Comparison of ENCODE assay signal across 16 cellular contexts in genomic region chr15:67383903-67384302, GRCh38.
DNase-seq lines count a peak whose midpoint lies in the region; ATAC-seq, FAIRE-seq and TF ChIP-seq lines count a peak whose summit lies in the region.
"Had no signal": no experiment of that assay in that cellular context is flagged by ENCODE, and none has a peak within 500 bp of the region (broad histone marks: within the 10 kb centered on the region; RNA-seq: fewer than 3 reads in every experiment).

No MANE protein-coding gene starts in this region.

- no peak for DNase-seq in AG09319 (ENCODE audit: extremely low read depth, low read depth)
- peak; percentile 19 for DNase-seq in IMR-90
- DNase-seq in astrocyte (ENCODE audit: low read depth) = no peak
- DNase-seq in hepatocyte (ENCODE audit: low spot score) = no peak
- no peak for DNase-seq in GDM1 (lab: John Stamatoyannopoulos, UW)
- DNase-seq in KG1 (lab: John Stamatoyannopoulos, UW) = no peak
- no peak for DNase-seq in LoVo (ENCODE audit: low spot score)
- DNase-seq: activated CD4-positive, alpha-beta T cell treated with anti-CD3 and anti-CD28 coated beads, Interleukin-2, amount 50 U/mL, for 1 hour; activated effector memory CD4-positive, alpha-beta T cell treated with anti-CD3 and anti-CD28 coated beads, Interleukin-2, amount 50 U/mL, for 16 hours; CD4-positive, alpha-beta memory T cell; NCI-H2029; stimulated activated CD4-positive, alpha-beta T cell treated with anti-CD3 and anti-CD28 coated beads, Interleukin-4, amount 100 ng/mL, for 4 hours; stimulated activated naive CD4-positive, alpha-beta T cell treated with Interleukin-2 at 50 U/mL for 16 hours had no signal

- no peak overlapping the region for H4K91ac ChIP-seq in IMR-90 (ENCODE audit: insufficient read depth, low read depth, low read length)

- H3K27me3 ChIP-seq in IMR-90 (ENCODE audit: control insufficient read depth, insufficient read depth, low read length) = peaks cover 22% of the 10 kb centered on the region
- no peaks in the 10 kb centered on the region for H3K27me3 ChIP-seq in astrocyte (ENCODE audit: insufficient read depth, low read length)
- H3K27me3 ChIP-seq in hepatocyte = no peaks in the 10 kb centered on the region

- no peak overlapping the region for H3K18ac ChIP-seq in IMR-90 (ENCODE audit: low read depth, low read length)

- H3K4me3 Mint-ChIP-seq in astrocyte (ENCODE audit: unreplicated experiment) = no peak overlapping the region
- H3K4me3 Mint-ChIP-seq: CD4-positive, alpha-beta memory T cell; T-helper 1 cell treated with Interleukin-12 subunit alpha and Interleukin-12 subunit beta and Interleukin-4 antibody, amounts not matched to agents 30 μg/mL and 1 μg/mL, for 36 hours had no signal

- POLR2A ChIA-PET in IMR-90 (lab: Charles Lee; ENCODE audit: unreplicated experiment) = no interaction called here

- H3K27ac ChIP-seq in IMR-90 (ENCODE audit: insufficient read depth, low read length) (no peak overlapping the region), astrocyte (ENCODE audit: low read depth, low read length) (no peak overlapping the region), hepatocyte (no peak overlapping the region)

- H3K4me3 ChIP-seq in IMR-90 (ENCODE audit: insufficient read depth, low read depth, low read length) (no peak overlapping the region), astrocyte (ENCODE audit: insufficient read depth, low read depth, low read length) (no peak overlapping the region), hepatocyte (no peak overlapping the region)

- no peak overlapping the region for H4K8ac ChIP-seq in IMR-90 (ENCODE audit: low read depth in 2 of 2, low read length in 2 of 2)

- H2AFZ ChIP-seq in IMR-90 (replicated peaks; ENCODE audit: low read length, poor library complexity) = no peak overlapping the region
- H2AFZ ChIP-seq in astrocyte (ENCODE audit: low read depth, low read length) = no peak overlapping the region
- no peak overlapping the region for H2AFZ ChIP-seq in hepatocyte

- no peaks in the 10 kb centered on the region for H3K9me2 ChIP-seq in hepatocyte (replicated peaks; ENCODE audit: insufficient read depth)

- dilution Hi-C loops in IMR-90 (cut with HindIII; ENCODE audit: low sequenced_read_pairs, unreplicated experiment) = no loop called here

- WGBS in IMR-90 (ENCODE audit: extremely low coverage in 2 of 2, insufficient read length in 1 of 2), 2 experiments = no CpG with 5 or more reads among the region's 1 CpG
- WGBS in hepatocyte (ENCODE audit: low lambda C conversion rate, missing lambda C conversion rate) = 84% methylated on average over 1 of the region's 1 CpG

- no peak overlapping the region for H2AK5ac ChIP-seq in IMR-90 (ENCODE audit: low read depth, low read length)

- H4K20me1 ChIP-seq in IMR-90 (ENCODE audit: insufficient read depth, low read length) = no peaks in the 10 kb centered on the region
- H4K20me1 ChIP-seq in astrocyte (ENCODE audit: insufficient read depth, low read length) = no peaks in the 10 kb centered on the region
- H4K20me1 ChIP-seq in hepatocyte (ENCODE audit: insufficient read depth, poor library complexity, severe bottlenecking) = no peaks in the 10 kb centered on the region

- H3K79me2 ChIP-seq in astrocyte (ENCODE audit: insufficient read depth, low read length) (no peaks in the 10 kb centered on the region), hepatocyte (no peaks in the 10 kb centered on the region)

- no peaks in the 10 kb centered on the region for H3K4me1 Mint-ChIP-seq in astrocyte (ENCODE audit: low read depth, unreplicated experiment)
- H3K4me1 Mint-ChIP-seq: CD4-positive, alpha-beta memory T cell had no signal

- peak; percentile 37 for TF ChIP-seq RAD21 in IMR-90 (IDR thresholded peaks at IDR 0.05; ENCODE audit: low read length)

- H3K56ac ChIP-seq in IMR-90 (ENCODE audit: extremely low read depth, insufficient read depth, low read length) = no peak overlapping the region

- no peak for FAIRE-seq in astrocyte (lab: Jason Lieb, UNC)
- FAIRE-seq: keratinocyte had no signal

- H3K9ac ChIP-seq in IMR-90 (ENCODE audit: low read depth, low read length) (no peak overlapping the region), astrocyte (ENCODE audit: low read length) (no peak overlapping the region)

- H2BK120ac ChIP-seq in IMR-90 (ENCODE audit: low read depth, low read length) = no peak overlapping the region

- in situ Hi-C loops in IMR-90 (cut with MboI; ENCODE audit: low sequenced_read_pairs) = no loop called here

- H2BK5ac ChIP-seq in IMR-90 (ENCODE audit: low read depth, low read length, poor library complexity, severe bottlenecking) = no peak overlapping the region

- BruUV-seq in IMR-90 (replicated peaks; lab: Mats Ljungman, UMichigan) = no TSS peak

- no peak overlapping the region for H2BK20ac ChIP-seq in IMR-90 (ENCODE audit: low read depth, low read length)

- no peak for TF ChIP-seq POLR2A in IMR-90 (IDR thresholded peaks at IDR 0.05; ENCODE audit: low read depth, low read length)

- TF ChIP-seq CTCF in AG09319 (IDR thresholded peaks at IDR 0.05; ENCODE audit: low read depth, low read length) (peak; percentile 6), IMR-90 (conservative IDR thresholded peaks at IDR 0.05; ENCODE audit: low read depth, low read length) (peak; percentile 42), astrocyte (IDR thresholded peaks at IDR 0.05; ENCODE audit: insufficient read depth, low read depth, low read length) (peak; percentile 5), hepatocyte (IDR thresholded peaks at IDR 0.05; ENCODE audit: poor library complexity) (peak; percentile 36)

- H3K9me3 ChIP-seq in IMR-90 (ENCODE audit: control insufficient read depth, insufficient read depth, low read length) (no peaks in the 10 kb centered on the region), astrocyte (ENCODE audit: insufficient read depth, low read depth, low read length) (no peaks in the 10 kb centered on the region), hepatocyte (ENCODE audit: low read depth) (no peaks in the 10 kb centered on the region)

- no peaks in the 10 kb centered on the region for H3K9me1 ChIP-seq in IMR-90 (ENCODE audit: insufficient read depth, low read length)

- no peak overlapping the region for H3K14ac ChIP-seq in IMR-90 (replicated peaks; ENCODE audit: low read depth, low read length)

- H3K4me1 ChIP-seq in IMR-90 (ENCODE audit: control insufficient read depth, insufficient read depth, low read length) = no peaks in the 10 kb centered on the region
- no peaks in the 10 kb centered on the region for H3K4me1 ChIP-seq in astrocyte (ENCODE audit: insufficient read depth, low read length)
- no peaks in the 10 kb centered on the region for H3K4me1 ChIP-seq in hepatocyte (ENCODE audit: insufficient read depth)

- peaks cover 5% of the 10 kb centered on the region for H3K27me3 Mint-ChIP-seq in astrocyte (ENCODE audit: low read depth, unreplicated experiment)

- no peaks in the 10 kb centered on the region for H3K36me3 ChIP-seq in IMR-90 (ENCODE audit: control insufficient read depth, insufficient read depth, low read length)
- H3K36me3 ChIP-seq in astrocyte (ENCODE audit: insufficient read depth, low read length) = no peaks in the 10 kb centered on the region
- no peaks in the 10 kb centered on the region for H3K36me3 ChIP-seq in hepatocyte (replicated peaks; ENCODE audit: insufficient read depth, low read depth)

- CTCF ChIA-PET in IMR-90 (lab: Yijun Ruan, JAX) = interaction anchor here (1.0 kb wide), 1 partner anchor 49 kb away, joined by 5 read pairs; no protein-coding TSS in a partner anchor

- no peaks in the 10 kb centered on the region for H3K36me3 Mint-ChIP-seq in astrocyte (ENCODE audit: low read depth, unreplicated experiment)
- H3K36me3 Mint-ChIP-seq: CD4-positive, alpha-beta memory T cell had no signal

- H2AK9ac ChIP-seq in IMR-90 (replicated peaks; ENCODE audit: low read depth, low read length, poor library complexity) = no peak overlapping the region

- no peak overlapping the region for H3K4me2 ChIP-seq in IMR-90 (ENCODE audit: low read depth, low read length)
- H3K4me2 ChIP-seq in astrocyte (ENCODE audit: low read length) = no peak overlapping the region
- no peak overlapping the region for H3K4me2 ChIP-seq in hepatocyte

- H4K5ac ChIP-seq in IMR-90 (ENCODE audit: low read depth, low read length) = no peak overlapping the region

- no peak overlapping the region for H3K4ac ChIP-seq in IMR-90 (ENCODE audit: low read depth, low read length)

- intact Hi-C loops in IMR-90 (cut with micrococcal nuclease) = loop anchor here (2.0 kb wide), 1 partner anchor 451 kb away; no protein-coding TSS in a partner anchor

- no peak for ATAC-seq in IMR-90 (ENCODE audit: low read depth)
- ATAC-seq in HG02981 (IDR thresholded peaks at IDR 0.05; ENCODE audit: unreplicated experiment) = no peak

- H3K9me3 Mint-ChIP-seq in astrocyte (ENCODE audit: unreplicated experiment) = no peaks in the 10 kb centered on the region
- H3K9me3 Mint-ChIP-seq: CD4-positive, alpha-beta memory T cell; T-helper 1 cell treated with Interleukin-12 subunit alpha and Interleukin-12 subunit beta and Interleukin-4 antibody, amounts not matched to agents 30 μg/mL and 1 μg/mL, for 36 hours had no signal

- H3K27ac Mint-ChIP-seq in astrocyte (ENCODE audit: unreplicated experiment) = no peak overlapping the region
- H3K27ac Mint-ChIP-seq: CD4-positive, alpha-beta memory T cell; T-helper 1 cell treated with Interleukin-12 subunit alpha and Interleukin-12 subunit beta and Interleukin-4 antibody, amounts not matched to agents 30 μg/mL and 1 μg/mL, for 36 hours had no signal

- no peaks in the 10 kb centered on the region for H3K79me1 ChIP-seq in IMR-90 (ENCODE audit: low read depth in 1 of 2, low read length in 2 of 2)

- no peak overlapping the region for H2BK15ac ChIP-seq in IMR-90 (ENCODE audit: low read depth, low read length)

- H3K23ac ChIP-seq in IMR-90 (ENCODE audit: low read depth, low read length) = no peak overlapping the region

TF ChIP-seq in IMR-90, 13 proteins besides CTCF, POLR2A, EP300 and RAD21:
- TF ChIP-seq USF2 (IDR thresholded peaks at IDR 0.05; ENCODE audit: low read depth, low read length) (no peak), SMC3 (IDR thresholded peaks at IDR 0.05; ENCODE audit: low read depth, low read length) (peak; percentile 11; the same call in 1 of the 2 replicates), NFE2L2 (IDR thresholded peaks at IDR 0.05; ENCODE audit: low read depth, low read length) (no peak)
